Comparison of ENCODE assay signal across 8 cellular contexts in the genomic region with DNA sequence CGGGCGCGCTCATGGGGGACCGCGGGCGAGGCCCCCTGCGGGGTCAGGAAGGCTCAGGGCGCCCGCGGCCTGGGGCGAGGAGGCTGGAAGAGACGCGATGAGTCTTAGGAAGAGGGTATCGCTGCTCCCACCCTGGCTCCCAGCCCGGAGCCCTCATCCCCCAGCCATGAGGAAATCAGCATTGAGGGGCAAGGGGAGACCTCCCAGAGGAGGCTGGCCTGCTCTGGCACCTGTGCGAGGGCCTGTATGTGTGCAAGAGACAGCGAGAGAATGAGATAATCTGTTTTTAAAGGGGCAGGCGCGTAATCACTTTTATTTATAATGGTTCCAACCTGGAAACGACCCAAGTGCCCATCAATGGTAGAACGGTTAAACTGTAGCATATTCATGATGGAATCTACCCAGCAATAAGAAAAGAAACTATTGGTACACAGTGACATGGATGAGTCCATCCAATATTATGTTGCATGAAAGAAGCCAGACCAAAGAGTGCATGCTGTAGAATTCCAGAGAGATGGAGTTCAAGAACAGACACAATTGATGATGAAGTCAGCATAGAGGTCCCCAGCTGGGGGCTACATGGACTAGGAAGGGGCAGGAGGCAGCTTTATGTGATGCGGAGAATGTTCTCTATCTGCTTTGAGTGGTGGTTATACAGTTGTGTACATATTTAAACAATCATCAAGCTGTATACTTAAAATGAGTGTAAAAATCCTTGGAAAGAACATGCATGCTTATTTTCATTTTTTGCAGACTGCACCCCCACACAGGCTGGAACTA. TPM values are rescaled to one million over a fixed set of nuclear protein-coding genes. Genes with fewer than 3 reads are reported as not detected.
DNase-seq lines count a peak whose midpoint lies in the region; ATAC-seq and TF ChIP-seq lines count a peak whose summit lies in the region.

No MANE protein-coding gene starts in this region.

- peak overlapping the region; percentile 48 for H3K4me3 ChIP-seq in GM12864 (ENCODE audit: low read depth, low read length)

- ATAC-seq in HG02884 (IDR thresholded peaks at IDR 0.05; ENCODE audit: unreplicated experiment) (peak; percentile 35), GM19328 (IDR thresholded peaks at IDR 0.05; ENCODE audit: unreplicated experiment) (no peak), HG03139 (IDR thresholded peaks at IDR 0.05; ENCODE audit: unreplicated experiment) (no peak)
- ATAC-seq in naive thymus-derived CD8-positive, alpha-beta T cell, result no peak

- peaks cover 22 to 34% (median 31%) of the 10 kb centered on the region in 4 donors for H3K4me1 Mint-ChIP-seq in naive thymus-derived CD8-positive, alpha-beta T cell
- peaks cover 5% of the 10 kb centered on the region for H3K4me1 Mint-ChIP-seq in chondrocyte (ENCODE audit: low read depth)

- peak overlapping the region in 8 of 10 donors; percentile 20 to 89 (median 50) for H3K27ac Mint-ChIP-seq in naive thymus-derived CD8-positive, alpha-beta T cell
- no peak overlapping the region for H3K27ac Mint-ChIP-seq in chondrocyte (ENCODE audit: unreplicated experiment)

- peaks cover 0 to 1% (median 0%) of the 10 kb centered on the region in 5 donors for H3K27me3 Mint-ChIP-seq in naive thymus-derived CD8-positive, alpha-beta T cell
- peaks cover 42% of the 10 kb centered on the region for H3K27me3 Mint-ChIP-seq in chondrocyte (ENCODE audit: low read depth)

- DNase-seq in GM12864 (ENCODE audit: low read depth) (no peak), NCI-H1436 (lab: John Stamatoyannopoulos, UW) (no peak), chondrocyte (ENCODE audit: low spot score) (no peak)
- DNase-seq in naive thymus-derived CD8-positive, alpha-beta T cell, result no peak

- TF ChIP-seq CTCF in GM12864 (IDR thresholded peaks at IDR 0.05; ENCODE audit: low read depth, low read length, missing control alignments) (no peak), chondrocyte (IDR thresholded peaks at IDR 0.05) (no peak)

- H3K36me3 Mint-ChIP-seq in naive thymus-derived CD8-positive, alpha-beta T cell, result peaks cover 0 to 15% (median 3%) of the 10 kb centered on the region in 3 donors
- peaks cover 14% of the 10 kb centered on the region for H3K36me3 Mint-ChIP-seq in chondrocyte (ENCODE audit: low read depth)

- POLR2A ChIA-PET in naive thymus-derived CD8-positive, alpha-beta T cell (lab: Charles Lee), result interaction anchor here (1.8 kb wide), 1 partner anchor 35 kb away, joined by 16 read pairs; a partner anchor contains a TSS

- peak overlapping the region; percentile 56 to 77 (median 64) for H3K4me3 Mint-ChIP-seq in naive thymus-derived CD8-positive, alpha-beta T cell
- H3K4me3 Mint-ChIP-seq in chondrocyte (ENCODE audit: unreplicated experiment), result no peak overlapping the region

- no peaks in the 10 kb centered on the region for H3K9me3 Mint-ChIP-seq in naive thymus-derived CD8-positive, alpha-beta T cell
- H3K9me3 Mint-ChIP-seq in chondrocyte (ENCODE audit: low read depth), result peaks cover 3% of the 10 kb centered on the region

- H3K27ac ChIP-seq in angular gyrus (ENCODE audit: low read depth, low read length), result peak overlapping the region; percentile 8

RNA-seq across cellular contexts. Expression of a gene that starts 14.4 kb away (rescaled TPM):
- total RNA-seq in naive thymus-derived CD8-positive, alpha-beta T cell, result 10 to 100 TPM; 26.5 to 28.0 TPM
- 1 to 10 TPM; 1.0 to 2.7 (median 1.8) TPM for polyA plus RNA-seq in naive thymus-derived CD8-positive, alpha-beta T cell
- 1.6 to 4.0 TPM (median 3.6 TPM) in 3 replicates for total RNA-seq in chondrocyte

RNA-seq across cellular contexts. Expression of a gene that starts 23.5 kb away (rescaled TPM):
- not detected for total RNA-seq in naive thymus-derived CD8-positive, alpha-beta T cell
- polyA plus RNA-seq in naive thymus-derived CD8-positive, alpha-beta T cell, result not detected
- not detected in 3 replicates for total RNA-seq in chondrocyte

RNA-seq across cellular contexts. Expression of a gene that starts 35.8 kb away (rescaled TPM):
- total RNA-seq in naive thymus-derived CD8-positive, alpha-beta T cell, result 100 to 1,000 TPM; 206 to 217 TPM
- polyA plus RNA-seq in naive thymus-derived CD8-positive, alpha-beta T cell, result 100 to 1,000 TPM; 294 to 306 (median 299) TPM
- 182 to 214 TPM (median 192 TPM) in 3 replicates for total RNA-seq in chondrocyte

RNA-seq across cellular contexts. Expression of a gene that starts 36.8 kb away (rescaled TPM):
- total RNA-seq in naive thymus-derived CD8-positive, alpha-beta T cell, result 10 to 100 TPM in 1 of 2 experiments, 1 to 10 TPM in 1; 7.8 to 10.7 TPM
- polyA plus RNA-seq in naive thymus-derived CD8-positive, alpha-beta T cell, result 10 to 100 TPM; 26.1 to 38.8 (median 27.6) TPM
- total RNA-seq in chondrocyte, result 21.7 to 32.4 TPM (median 23.0 TPM) in 3 replicates

RNA-seq across cellular contexts. Expression of a gene that starts 55.8 kb away (rescaled TPM):
- 10 to 100 TPM; 51.2 to 56.3 TPM for total RNA-seq in naive thymus-derived CD8-positive, alpha-beta T cell
- 10 to 100 TPM; 22.7 to 28.3 (median 25.3) TPM for polyA plus RNA-seq in naive thymus-derived CD8-positive, alpha-beta T cell
- total RNA-seq in chondrocyte, result 10.0 to 12.6 TPM (median 11.7 TPM) in 3 replicates
